31 cellular contexts compared by ENCODE assay signal in genomic region chr4:155738548-155738947, GRCh38. TPM values are rescaled to one million over a fixed set of nuclear protein-coding genes. Genes with fewer than 3 reads are reported as not detected.
DNase-seq lines count a peak whose midpoint lies in the region; ATAC-seq, FAIRE-seq and TF ChIP-seq lines count a peak whose summit lies in the region.
"Had no signal": no experiment of that assay in that cellular context is flagged by ENCODE, and none has a peak within 500 bp of the region (broad histone marks: within the 10 kb centered on the region; RNA-seq: fewer than 3 reads in every experiment).

No MANE protein-coding gene starts in this region.

- WGBS in HepG2 (ENCODE audit: low lambda C conversion rate), result 2% methylated on average over 2 of the region's 2 CpGs
- 77% methylated on average over 2 of the region's 2 CpGs for WGBS in right lobe of liver (ENCODE audit: insufficient coverage, low coverage, low lambda C conversion rate, missing lambda C conversion rate)

- H3K27ac ChIP-seq in HepG2 (ENCODE audit: extremely low read length, insufficient read depth, low read length) (no peak overlapping the region), right lobe of liver (no peak overlapping the region), ascending aorta (no peak overlapping the region)
- H3K27ac ChIP-seq: SJCRH30, skin epidermis, VCaP had no signal

- H3K4me2 ChIP-seq in HepG2 (ENCODE audit: low read depth, low read length), result no peak overlapping the region

- no peak for TF ChIP-seq RAD21 in HepG2 (CRISPR knock-in tag; IDR thresholded peaks at IDR 0.05)

- H3K9ac ChIP-seq in HepG2 (ENCODE audit: insufficient read depth, low read depth, low read length), result no peak overlapping the region
- H3K9ac ChIP-seq in adipocyte (ENCODE audit: low read length), result no peak overlapping the region

- H3K9me3 ChIP-seq in HepG2 (ENCODE audit: low read length) (no peaks in the 10 kb centered on the region), right lobe of liver (no peaks in the 10 kb centered on the region), adipocyte (ENCODE audit: control insufficient read depth, low read length) (no peaks in the 10 kb centered on the region), ascending aorta (no peaks in the 10 kb centered on the region)
- H3K9me3 ChIP-seq: SJCRH30 had no signal

- no peak for TF ChIP-seq CTCF in HepG2 (CRISPR knock-in tag; IDR thresholded peaks at IDR 0.05)
- no peak for TF ChIP-seq CTCF in right lobe of liver (IDR thresholded peaks at IDR 0.05)
- TF ChIP-seq CTCF in ascending aorta (IDR thresholded peaks at IDR 0.05), result no peak

- in situ Hi-C loops in HepG2 (cut with HindIII; ENCODE audit: extremely low pct_ligation_motif_present, low pct_unique_long_range_greater_than_20kb), result no loop called here

- H3K27me3 ChIP-seq in HepG2 (ENCODE audit: control insufficient read depth in 1 of 2, insufficient read depth in 2 of 2, low read length in 2 of 2) (no peaks in the 10 kb centered on the region; a peak in 1 of 5 replicates), right lobe of liver (no peaks in the 10 kb centered on the region), adipocyte (replicated peaks; ENCODE audit: control insufficient read depth, insufficient read depth, low read length) (no peaks in the 10 kb centered on the region), ascending aorta (no peaks in the 10 kb centered on the region)
- H3K27me3 ChIP-seq: SJCRH30 had no signal

- DNase-seq in HepG2 (ENCODE audit: low spot score) (no peak), right lobe of liver (no peak), adipocyte (ENCODE audit: low read depth) (peak; percentile 67), fibroblast of the conjunctiva (ENCODE audit: low read depth) (peak; percentile 63), ascending aorta (ENCODE audit: low spot score in 2 of 2) (no peak), NCI-H128 (lab: John Stamatoyannopoulos, UW; ENCODE audit: unreplicated experiment) (no peak)
- no peak for DNase-seq in activated naive CD4-positive, alpha-beta T cell treated with anti-CD3 and anti-CD28 coated beads, Interleukin-2, amount 50 U/mL, for 72 hours (ENCODE audit: low spot score in 2 of 2)
- DNase-seq: 8988T; activated CD4-positive, alpha-beta T cell treated with anti-CD3 and anti-CD28 coated beads for 36 hours; activated T-cell treated with anti-CD3 and anti-CD28 coated beads for 4 hours; CD8-positive, alpha-beta T cell; DMS 273 treated with DMSO at 0.1 percent for 48 hours; effector memory CD8-positive, alpha-beta T cell; erythroblast; hypothalamus; left colon; MM.1S; NCI-H1105 treated with DMSO at 0.1 percent for 48 hours; NCI-H1930; NCI-H510A treated with DMSO at 0.1 percent for 48 hours; nephron progenitor cell; RPMI8226; SJCRH30; stimulated activated naive CD4-positive, alpha-beta T cell; T-helper 9 cell had no signal

- TF ChIP-seq EP300 in HepG2 (IDR thresholded peaks at IDR 0.05; ENCODE audit: low read depth in 2 of 2, low read length in 2 of 2), result no peak
- no peak for TF ChIP-seq EP300 in HepG2 (CRISPR knock-in tag; IDR thresholded peaks at IDR 0.05; ENCODE audit: borderline replicate concordance)

- H3K36me3 ChIP-seq in HepG2 (replicated peaks in 1 of 2; ENCODE audit: control insufficient read depth in 1 of 2, insufficient read depth in 2 of 2, low read length in 2 of 2), result no peaks in the 10 kb centered on the region
- H3K36me3 ChIP-seq in right lobe of liver, result no peaks in the 10 kb centered on the region
- H3K36me3 ChIP-seq in adipocyte (ENCODE audit: control insufficient read depth, insufficient read depth, low read length, severe bottlenecking), result no peaks in the 10 kb centered on the region
- no peaks in the 10 kb centered on the region for H3K36me3 ChIP-seq in ascending aorta
- H3K36me3 ChIP-seq: SJCRH30 had no signal

- H3K36me3 Mint-ChIP-seq in activated naive CD4-positive, alpha-beta T cell treated with anti-CD3 and anti-CD28 coated beads, Interleukin-2, amount 50 U/mL, for 72 hours, result no peaks in the 10 kb centered on the region
- H3K36me3 Mint-ChIP-seq: activated naive CD8-positive, alpha-beta T cell; CD8-positive, alpha-beta T cell had no signal

- H3K4me1 ChIP-seq in HepG2 (ENCODE audit: insufficient read depth, low read length) (no peaks in the 10 kb centered on the region), right lobe of liver (no peaks in the 10 kb centered on the region), adipocyte (ENCODE audit: control insufficient read depth, insufficient read depth, low read length) (peaks cover 16% of the 10 kb centered on the region), ascending aorta (no peaks in the 10 kb centered on the region)
- H3K4me1 ChIP-seq: SJCRH30 had no signal

- no peak for TF ChIP-seq POLR2A in HepG2 (IDR thresholded peaks at IDR 0.05; ENCODE audit: insufficient read depth in 1 of 2, low read depth in 2 of 2, low read length in 2 of 2)
- no peak for TF ChIP-seq POLR2A in right lobe of liver (IDR thresholded peaks at IDR 0.05)

- H2AFZ ChIP-seq in HepG2 (ENCODE audit: low read length), result no peak overlapping the region

- POLR2A ChIA-PET in HepG2 (lab: Yijun Ruan, JAX), result no interaction called here

- BruUV-seq in HepG2 (replicated peaks; lab: Mats Ljungman, UMichigan), result no TSS peak

- no peak overlapping the region for H3K4me3 ChIP-seq in HepG2 (replicated peaks in 1 of 3; ENCODE audit: insufficient read depth in 1 of 3, low read depth in 2 of 3, low read length in 3 of 3)
- no peak overlapping the region for H3K4me3 ChIP-seq in right lobe of liver
- H3K4me3 ChIP-seq in adipocyte (ENCODE audit: low read length), result no peak overlapping the region
- no peak overlapping the region for H3K4me3 ChIP-seq in ascending aorta
- H3K4me3 ChIP-seq: SJCRH30, skin epidermis had no signal

- no peak for FAIRE-seq in HepG2 (lab: Jason Lieb, UNC)

- no peaks in the 10 kb centered on the region for H4K20me1 ChIP-seq in HepG2 (ENCODE audit: insufficient read depth, low read length)

- CTCF ChIA-PET in HepG2 (lab: Yijun Ruan, JAX; ENCODE audit: low intra/inter-chr PET ratio, low total read pairs), result no interaction called here

- no peaks in the 10 kb centered on the region for H3K9me3 Mint-ChIP-seq in activated naive CD4-positive, alpha-beta T cell treated with anti-CD3 and anti-CD28 coated beads, Interleukin-2, amount 50 U/mL, for 72 hours
- H3K9me3 Mint-ChIP-seq: CD8-positive, alpha-beta T cell; central memory CD8-positive, alpha-beta T cell; nephron progenitor cell had no signal

- intact Hi-C loops in HepG2 (cut with micrococcal nuclease; ENCODE audit: unreplicated experiment) (no loop called here), right lobe of liver (cut with DNase I) (no loop called here), ascending aorta (cut with DNase I) (no loop called here)

- ATAC-seq in HepG2, result no peak
- no peak for ATAC-seq in right lobe of liver
- ATAC-seq in activated naive CD4-positive, alpha-beta T cell treated with anti-CD3 and anti-CD28 coated beads, Interleukin-2, amount 50 U/mL, for 72 hours, result no peak
- no peak for ATAC-seq in HG03432 (IDR thresholded peaks at IDR 0.05; ENCODE audit: unreplicated experiment)
- ATAC-seq: activated CD4-positive, alpha-beta T cell treated with anti-CD3 and anti-CD28 coated beads for 36 hours; CD8-positive, alpha-beta T cell; effector memory CD8-positive, alpha-beta T cell; left colon had no signal

- no peak overlapping the region for H3K27ac Mint-ChIP-seq in activated naive CD4-positive, alpha-beta T cell treated with anti-CD3 and anti-CD28 coated beads, Interleukin-2, amount 50 U/mL, for 72 hours
- H3K27ac Mint-ChIP-seq: activated CD4-positive, alpha-beta T cell treated with anti-CD3 and anti-CD28 coated beads for 36 hours; activated naive CD8-positive, alpha-beta T cell; CD8-positive, alpha-beta T cell; effector memory CD8-positive, alpha-beta T cell; nephron progenitor cell had no signal

- no peaks in the 10 kb centered on the region for H3K79me2 ChIP-seq in HepG2 (ENCODE audit: insufficient read depth, low read length)

TF ChIP-seq in HepG2, 621 proteins besides CTCF, POLR2A, EP300 and RAD21:
- TF ChIP-seq CBX5 (CRISPR knock-in tag; IDR thresholded peaks at IDR 0.05; ENCODE audit: borderline replicate concordance) (no peak), CEBPB (IDR thresholded peaks at IDR 0.05; ENCODE audit: borderline replicate concordance, low read depth, low read length) (peak; percentile 23; the same call in 1 of the 2 replicates)

RNA-seq across cellular contexts. Expression of gene GUCY1B1, which starts 20.3 kb away (rescaled TPM):
- total RNA-seq in HepG2 (2016; rRNA removed; fragmentation: Illumina TruSeq; extraction: Trizol) (not detected in 2 replicates), right lobe of liver (1 to 10 TPM; 1.6 to 5.6 (median 3.9) TPM), ascending aorta (34.9 TPM)
- not detected in 2 replicates for total RNA-seq in HepG2 (2016; cell fraction: cytosol; rRNA removed; fragmentation: Illumina TruSeq; extraction: Trizol; ENCODE audit: low read depth)
- not detected in 2 replicates for total RNA-seq in HepG2 (2016; cell fraction: insoluble cytoplasmic fraction; rRNA removed; fragmentation: Illumina TruSeq; extraction: Trizol)
- total RNA-seq in HepG2 (2016; cell fraction: membrane; rRNA removed; fragmentation: Illumina TruSeq; extraction: Trizol), result not detected in 2 replicates
- total RNA-seq in HepG2 (2016; cell fraction: nucleus; rRNA removed; fragmentation: Illumina TruSeq; extraction: Trizol), result not detected in 2 replicates
- polyA plus RNA-seq in HepG2 (2011; rRNA removed), result not detected in 2 replicates
- polyA plus RNA-seq in HepG2 (2011; cell fraction: cytosol; rRNA removed), result not detected in 2 replicates
- polyA plus RNA-seq in HepG2 (2011; cell fraction: nucleus; rRNA removed), result not detected in 2 replicates
- polyA plus RNA-seq in HepG2 (2012), result not detected in 2 replicates
- polyA plus RNA-seq in HepG2 (2016; cell fraction: cytosol; fragmentation: Illumina TruSeq; extraction: Trizol; ENCODE audit: low read depth), result not detected in 2 replicates
- polyA plus RNA-seq in HepG2 (2016; cell fraction: insoluble cytoplasmic fraction; fragmentation: Illumina TruSeq; extraction: Trizol; ENCODE audit: low read depth), result not detected in 2 replicates
- polyA plus RNA-seq in HepG2 (2016; cell fraction: membrane; fragmentation: Illumina TruSeq; extraction: Trizol; ENCODE audit: low read depth), result not detected in 2 replicates
- polyA plus RNA-seq in HepG2 (2016; cell fraction: nucleus; fragmentation: Illumina TruSeq; extraction: Trizol; ENCODE audit: insufficient read depth, low read depth), result not detected in 2 replicates
- not detected in 2 replicates for polyA minus RNA-seq in HepG2 (2011; rRNA and poly(A)+ RNA removed; ENCODE audit: low replicate concordance)
- not detected in 2 replicates for polyA minus RNA-seq in HepG2 (2011; cell fraction: cytosol; rRNA and poly(A)+ RNA removed)
- polyA minus RNA-seq in HepG2 (2011; cell fraction: nucleus; rRNA and poly(A)+ RNA removed), result not detected in 2 replicates
- under 1 TPM; 0.20 to 0.27 TPM for total RNA-seq in activated naive CD4-positive, alpha-beta T cell treated with anti-CD3 and anti-CD28 coated beads, Interleukin-2, amount 50 U/mL, for 72 hours
- total RNA-seq: CD8-positive, alpha-beta T cell; HT-29 had no signal

Comparison
In these comparisons a context has a peak if more than half of its experiments do, and no peak if none do; other contexts are left out.
1. DNase-seq: peak in adipocyte (single experiment) and fibroblast of the conjunctiva (single experiment); none in HepG2 (single experiment), right lobe of liver (0 of 3), activated naive CD4-positive, alpha-beta T cell treated with anti-CD3 and anti-CD28 coated beads, Interleukin-2, amount 50 U/mL, for 72 hours (0 of 2), ascending aorta (0 of 2) and NCI-H128 (single experiment).